ENCODE assay signal across 8 cellular contexts in the genomic region with DNA sequence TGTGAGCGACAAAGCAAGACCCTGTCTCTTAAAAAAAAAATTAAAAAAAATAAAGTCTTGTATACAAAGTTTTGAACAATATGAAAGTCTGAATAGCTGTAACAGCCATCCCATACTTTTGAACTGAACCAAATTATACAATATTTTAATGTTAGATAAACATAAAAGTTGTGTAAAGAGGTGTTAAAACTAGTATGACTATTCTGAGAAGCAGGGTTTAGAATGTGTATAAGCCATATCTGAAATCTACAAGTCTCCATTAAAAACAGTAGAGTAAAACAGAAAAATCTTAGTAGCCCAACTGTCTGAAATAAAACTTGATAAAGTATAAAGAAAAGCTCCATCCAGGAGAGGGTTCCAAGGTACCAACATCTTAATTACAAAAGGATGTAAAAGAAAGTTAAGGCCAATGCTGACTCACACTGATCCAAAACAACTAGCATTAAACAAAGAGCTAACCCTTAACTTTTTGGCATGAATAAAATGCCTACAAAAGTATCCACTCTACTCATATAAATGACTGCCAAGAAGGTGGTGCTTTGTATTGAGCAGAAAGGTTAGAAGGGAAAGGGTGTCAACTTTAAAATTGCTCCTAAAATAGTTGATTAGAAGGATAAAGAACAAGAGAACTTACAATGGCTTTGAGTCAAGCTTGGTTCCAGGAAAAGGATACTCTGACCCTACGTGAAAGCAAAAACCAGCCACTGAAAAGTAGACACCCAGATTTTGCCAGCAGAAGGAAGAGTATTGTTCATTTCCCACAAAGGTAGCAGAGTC. TPM values are rescaled to one million over a fixed set of nuclear protein-coding genes. Genes with fewer than 3 reads are reported as not detected.
DNase-seq lines count a peak whose midpoint lies in the region; ATAC-seq and TF ChIP-seq lines count a peak whose summit lies in the region.
"Had no signal": no experiment of that assay in that cellular context is flagged by ENCODE, and none has a peak within 500 bp of the region (broad histone marks: within the 10 kb centered on the region; RNA-seq: fewer than 3 reads in every experiment).

No MANE protein-coding gene starts in this region.

- peak overlapping the region; percentile 70 for H3K4me3 Mint-ChIP-seq in activated T-helper 2 cell treated with anti-CD3 and anti-CD28 coated beads, Interferon-gamma antibody, Interleukin-2, Interleukin-4, amounts not matched to agents 10 μg/mL and 5 μg/mL and 100 μg/mL, durations not matched to agents 14 hours and 24 hours and 36 hours (ENCODE audit: low read depth)

- intact Hi-C loops in activated T-helper 2 cell treated with anti-CD3 and anti-CD28 coated beads, Interferon-gamma antibody, Interleukin-2, Interleukin-4, amounts not matched to agents 10 μg/mL and 5 μg/mL and 100 μg/mL, durations not matched to agents 14 hours and 24 hours and 36 hours (cut with micrococcal nuclease): loop anchor here (1.0 to 5.0 kb wide), 3 partner anchors 18 to 63 kb away; partner anchors contain the start of gene MRPL1
- intact Hi-C loops in left ventricle myocardium inferior (cut with micrococcal nuclease) (no loop called here), spleen (cut with DNase I; ENCODE audit: low total_unique reads) (no loop called here)

- 52 to 57% (median 54%) methylated on average over 2 of the region's 2 CpGs for WGBS in spleen, 5 donors

- no peak for TF ChIP-seq POLR2A in spleen (IDR thresholded peaks at IDR 0.05)

- peaks cover 32% of the 10 kb centered on the region for H3K4me1 Mint-ChIP-seq in activated T-helper 2 cell treated with anti-CD3 and anti-CD28 coated beads, Interferon-gamma antibody, Interleukin-2, Interleukin-4, amounts not matched to agents 10 μg/mL and 5 μg/mL and 100 μg/mL, durations not matched to agents 14 hours and 24 hours and 36 hours (ENCODE audit: low read depth)

- H3K36me3 ChIP-seq in HUES48 (ENCODE audit: control insufficient read depth, insufficient read depth, low read length) (no peaks in the 10 kb centered on the region), left ventricle myocardium inferior (no peaks in the 10 kb centered on the region), spleen (peaks cover 0 to 20% (median 0%) of the 10 kb centered on the region in 6 donors)

- peaks cover 16% of the 10 kb centered on the region for H3K9me3 Mint-ChIP-seq in activated T-helper 2 cell treated with anti-CD3 and anti-CD28 coated beads, Interferon-gamma antibody, Interleukin-2, Interleukin-4, amounts not matched to agents 10 μg/mL and 5 μg/mL and 100 μg/mL, durations not matched to agents 14 hours and 24 hours and 36 hours

- no peaks in the 10 kb centered on the region for H3K27me3 Mint-ChIP-seq in activated T-helper 2 cell treated with anti-CD3 and anti-CD28 coated beads, Interferon-gamma antibody, Interleukin-2, Interleukin-4, amounts not matched to agents 10 μg/mL and 5 μg/mL and 100 μg/mL, durations not matched to agents 14 hours and 24 hours and 36 hours (ENCODE audit: low read depth)

- H3K27ac ChIP-seq in HUES48 (ENCODE audit: low read depth, low read length) (peak overlapping the region; percentile 76), left ventricle myocardium inferior (replicated peaks) (peak overlapping the region; percentile 75), spleen (peak overlapping the region in 7 of 8 donors; percentile 62 to 83 (median 77))

- no peak for DNase-seq in activated T-helper 2 cell treated with anti-CD3 and anti-CD28 coated beads, Interferon-gamma antibody, Interleukin-2, Interleukin-4, amounts not matched to agents 10 μg/mL and 5 μg/mL and 100 μg/mL, durations not matched to agents 14 hours and 24 hours and 36 hours (ENCODE audit: low spot score)
- DNase-seq in left ventricle myocardium inferior (no peak), spleen (no peak), hepatic stellate cell (ENCODE audit: low spot score) (no peak)
- DNase-seq: NCI-H2227 treated with DMSO at 0.1 percent for 48 hours had no signal

- no peaks in the 10 kb centered on the region for H3K27me3 ChIP-seq in HUES48 (ENCODE audit: control insufficient read depth, insufficient read depth, low read length)
- H3K27me3 ChIP-seq in left ventricle myocardium inferior (ENCODE audit: low read depth): no peaks in the 10 kb centered on the region
- no peaks in the 10 kb centered on the region for H3K27me3 ChIP-seq in spleen (replicated peaks in 1 of 7)

- ATAC-seq in GM19463 (IDR thresholded peaks at IDR 0.05; ENCODE audit: unreplicated experiment) (no peak), GM21367 (IDR thresholded peaks at IDR 0.05; ENCODE audit: unreplicated experiment) (no peak)

- peaks cover 38% of the 10 kb centered on the region for H3K36me3 Mint-ChIP-seq in activated T-helper 2 cell treated with anti-CD3 and anti-CD28 coated beads, Interferon-gamma antibody, Interleukin-2, Interleukin-4, amounts not matched to agents 10 μg/mL and 5 μg/mL and 100 μg/mL, durations not matched to agents 14 hours and 24 hours and 36 hours (ENCODE audit: low read depth)

- H3K4me3 ChIP-seq in HUES48 (ENCODE audit: low read depth, low read length) (peak overlapping the region; percentile 11; the same call in 1 of the 2 replicates), left ventricle myocardium inferior (peak overlapping the region; percentile 24), spleen (peak overlapping the region in 1 of 8 donors; percentile 41)

- H3K9me3 ChIP-seq in HUES48 (ENCODE audit: control insufficient read depth, insufficient read depth, low read length) (no peaks in the 10 kb centered on the region), left ventricle myocardium inferior (replicated peaks) (no peaks in the 10 kb centered on the region), spleen (peaks cover 0 to 7% (median 4%) of the 10 kb centered on the region in 8 donors)

- peak overlapping the region; percentile 89 for H3K27ac Mint-ChIP-seq in activated T-helper 2 cell treated with anti-CD3 and anti-CD28 coated beads, Interferon-gamma antibody, Interleukin-2, Interleukin-4, amounts not matched to agents 10 μg/mL and 5 μg/mL and 100 μg/mL, durations not matched to agents 14 hours and 24 hours and 36 hours

- H3K9ac ChIP-seq in HUES48 (ENCODE audit: low read depth, low read length): peak overlapping the region; percentile 36; the same call in 1 of the 2 replicates

- H3K4me1 ChIP-seq in HUES48 (ENCODE audit: control insufficient read depth, insufficient read depth, low read length) (peaks cover 23% of the 10 kb centered on the region), left ventricle myocardium inferior (peaks cover 67% of the 10 kb centered on the region), spleen (peaks cover 34 to 98% (median 82%) of the 10 kb centered on the region in 6 donors)

- TF ChIP-seq CTCF in left ventricle myocardium inferior (IDR thresholded peaks at IDR 0.05; ENCODE audit: borderline replicate concordance): no peak
- no peak for TF ChIP-seq CTCF in spleen (IDR thresholded peaks at IDR 0.05 in 8 of 11, conservative IDR thresholded peaks at IDR 0.05 in 3 of 11)

RNA-seq across cellular contexts. Expression of gene CNOT6L, which starts 18.5 kb away (rescaled TPM):
- 94.8 and 105 TPM in 2 replicates for total RNA-seq in activated T-helper 2 cell treated with anti-CD3 and anti-CD28 coated beads, Interferon-gamma antibody, Interleukin-2, Interleukin-4, amounts not matched to agents 10 μg/mL and 5 μg/mL and 100 μg/mL, durations not matched to agents 14 hours and 24 hours and 36 hours
- 21.8 TPM for total RNA-seq in left ventricle myocardium inferior
- total RNA-seq in spleen: 100 to 1,000 TPM in 4 of 7 donors, 10 to 100 TPM in 3; 60.2 to 122 (median 110) TPM
- 10 to 100 TPM in 1 of 3 donors, 1 to 10 TPM in 2; 7.0 to 10.6 (median 9.6) TPM for polyA plus RNA-seq in spleen
